11 cellular contexts compared by ENCODE assay signal in genomic region chr1:24351918-24352637, GRCh38. TPM values are rescaled to one million over a fixed set of nuclear protein-coding genes. Genes with fewer than 3 reads are reported as not detected.
DNase-seq lines count a peak whose midpoint lies in the region; ATAC-seq, FAIRE-seq and TF ChIP-seq lines count a peak whose summit lies in the region.
"Had no signal": no experiment of that assay in that cellular context is flagged by ENCODE, and none has a peak within 500 bp of the region (broad histone marks: within the 10 kb centered on the region; RNA-seq: fewer than 3 reads in every experiment).

No MANE protein-coding gene starts in this region.

- H3K27me3 Mint-ChIP-seq in activated T-helper 17 cell treated with anti-CD3 and anti-CD28 coated beads, Interleukin-2, amount 50 U/mL, for 72 hours = peaks cover 3% of the 10 kb centered on the region

- H3K36me3 Mint-ChIP-seq in activated T-helper 17 cell treated with anti-CD3 and anti-CD28 coated beads, Interleukin-2, amount 50 U/mL, for 72 hours (ENCODE audit: low read depth) = no peaks in the 10 kb centered on the region

- H3K9me3 Mint-ChIP-seq in activated T-helper 17 cell treated with anti-CD3 and anti-CD28 coated beads, Interleukin-2, amount 50 U/mL, for 72 hours = no peaks in the 10 kb centered on the region
- H3K9me3 Mint-ChIP-seq: dendritic cell treated with granulocyte-macrophage colony-stimulating factor and Interleukin-4, amounts not matched to agents 40 ng/mL and 50 ng/mL, for 4 days had no signal

- H3K79me2 ChIP-seq in HepG2 (ENCODE audit: insufficient read depth, low read length) = no peaks in the 10 kb centered on the region

- no peak overlapping the region for H2AFZ ChIP-seq in HepG2 (ENCODE audit: low read length)

- no peak overlapping the region for H3K9ac ChIP-seq in HepG2 (ENCODE audit: insufficient read depth, low read depth, low read length)

- TF ChIP-seq EP300 in stomach (IDR thresholded peaks at IDR 0.05) = no peak
- TF ChIP-seq EP300 in HepG2 (IDR thresholded peaks at IDR 0.05; ENCODE audit: low read depth in 2 of 2, low read length in 2 of 2) = no peak
- TF ChIP-seq EP300 in HepG2 (CRISPR knock-in tag; IDR thresholded peaks at IDR 0.05; ENCODE audit: borderline replicate concordance) = no peak
- no peak for TF ChIP-seq EP300 in sigmoid colon (IDR thresholded peaks at IDR 0.05)

- H3K4me1 Mint-ChIP-seq in activated T-helper 17 cell treated with anti-CD3 and anti-CD28 coated beads, Interleukin-2, amount 50 U/mL, for 72 hours = peaks cover 32% of the 10 kb centered on the region

- POLR2A ChIA-PET in HepG2 (lab: Yijun Ruan, JAX) = no interaction called here

- H3K9me3 ChIP-seq in stomach = no peaks in the 10 kb centered on the region
- H3K9me3 ChIP-seq in HepG2 (ENCODE audit: low read length) = no peaks in the 10 kb centered on the region
- no peaks in the 10 kb centered on the region for H3K9me3 ChIP-seq in sigmoid colon

- H3K4me3 ChIP-seq in GM12865 (ENCODE audit: low read depth, low read length) (no peak overlapping the region), stomach (no peak overlapping the region), HepG2 (replicated peaks in 1 of 3; ENCODE audit: insufficient read depth in 1 of 3, low read depth in 2 of 3, low read length in 3 of 3) (no peak overlapping the region), sigmoid colon (no peak overlapping the region)

- H3K27me3 ChIP-seq in stomach (no peaks in the 10 kb centered on the region), HepG2 (ENCODE audit: control insufficient read depth in 1 of 2, insufficient read depth in 2 of 2, low read length in 2 of 2) (peaks cover 0 to 18% of the 10 kb centered on the region in 2 experiments; a peak in 3 of 5 replicates), sigmoid colon (no peaks in the 10 kb centered on the region)

- BruUV-seq in HepG2 (replicated peaks; lab: Mats Ljungman, UMichigan) = no TSS peak

- no peak overlapping the region for H3K4me2 ChIP-seq in HepG2 (ENCODE audit: low read depth, low read length)

- 56 to 78% (median 68%) methylated on average over 7 of the region's 7 CpGs for WGBS in stomach, 5 donors
- 29% methylated on average over 7 of the region's 7 CpGs for WGBS in HepG2 (ENCODE audit: low lambda C conversion rate)
- WGBS in sigmoid colon, 2 donors = 83 to 85% methylated on average over 7 of the region's 7 CpGs

- H3K4me1 ChIP-seq in stomach (no peaks in the 10 kb centered on the region), HepG2 (ENCODE audit: insufficient read depth, low read length) (no peaks in the 10 kb centered on the region), sigmoid colon (no peaks in the 10 kb centered on the region)

- H3K27ac ChIP-seq in stomach = no peak overlapping the region
- no peak overlapping the region for H3K27ac ChIP-seq in HepG2 (ENCODE audit: extremely low read length, insufficient read depth, low read length)
- no peak overlapping the region for H3K27ac ChIP-seq in sigmoid colon

- TF ChIP-seq CTCF in GM12865 (IDR thresholded peaks at IDR 0.05; ENCODE audit: insufficient read depth, low read depth, low read length, missing control alignments) = no peak
- no peak for TF ChIP-seq CTCF in stomach (IDR thresholded peaks at IDR 0.05)
- TF ChIP-seq CTCF in HepG2 (CRISPR knock-in tag; IDR thresholded peaks at IDR 0.05) = no peak
- no peak for TF ChIP-seq CTCF in sigmoid colon (IDR thresholded peaks at IDR 0.05)

- ATAC-seq in activated T-helper 17 cell treated with anti-CD3 and anti-CD28 coated beads, Interleukin-2, amount 50 U/mL, for 72 hours (replicated peaks) = peak; percentile 79
- ATAC-seq in HepG2 = no peak

- no peak for TF ChIP-seq RAD21 in HepG2 (CRISPR knock-in tag; IDR thresholded peaks at IDR 0.05)

- peak; percentile 56 for DNase-seq in GM12865 (ENCODE audit: low read depth)
- peak; percentile 74 for DNase-seq in NCI-H2171 treated with DMSO at 0.1 percent for 48 hours (lab: John Stamatoyannopoulos, UW)
- DNase-seq in stimulated activated CD4-positive, alpha-beta T cell treated with anti-CD3 and anti-CD28 coated beads, Interleukin-15, amount 100 ng/mL, for 48 hours (ENCODE audit: low read depth in 2 of 2) = peak; percentile 58 to 71
- no peak for DNase-seq in NCI-H1436 treated with DMSO at 0.1 percent for 48 hours (lab: John Stamatoyannopoulos, UW)
- no peak for DNase-seq in stomach
- DNase-seq in HepG2 (ENCODE audit: low spot score) = no peak
- no peak for DNase-seq in sigmoid colon
- DNase-seq: NCI-H1092 treated with DMSO at 0.1 percent for 48 hours had no signal

- in situ Hi-C loops in HepG2 (cut with HindIII; ENCODE audit: extremely low pct_ligation_motif_present, low pct_unique_long_range_greater_than_20kb) = no loop called here

- FAIRE-seq in HepG2 (lab: Jason Lieb, UNC) = no peak
- FAIRE-seq: islet of Langerhans had no signal

- H3K4me3 Mint-ChIP-seq in activated T-helper 17 cell treated with anti-CD3 and anti-CD28 coated beads, Interleukin-2, amount 50 U/mL, for 72 hours = peak overlapping the region; percentile 62
- H3K4me3 Mint-ChIP-seq: dendritic cell treated with granulocyte-macrophage colony-stimulating factor and Interleukin-4, amounts not matched to agents 40 ng/mL and 50 ng/mL, for 4 days had no signal

- H3K27ac Mint-ChIP-seq in activated T-helper 17 cell treated with anti-CD3 and anti-CD28 coated beads, Interleukin-2, amount 50 U/mL, for 72 hours = peak overlapping the region; percentile 71
- H3K27ac Mint-ChIP-seq: dendritic cell treated with granulocyte-macrophage colony-stimulating factor and Interleukin-4, amounts not matched to agents 40 ng/mL and 50 ng/mL, for 4 days had no signal

- CTCF ChIA-PET in HepG2 (lab: Yijun Ruan, JAX; ENCODE audit: low intra/inter-chr PET ratio, low total read pairs) = no interaction called here

- peaks cover 0 to 2% (median 0%) of the 10 kb centered on the region in 4 donors for H3K36me3 ChIP-seq in stomach
- no peaks in the 10 kb centered on the region for H3K36me3 ChIP-seq in HepG2 (replicated peaks in 1 of 2; ENCODE audit: control insufficient read depth in 1 of 2, insufficient read depth in 2 of 2, low read length in 2 of 2)
- H3K36me3 ChIP-seq in sigmoid colon = peaks cover 0 to under 1% (median 0%) of the 10 kb centered on the region in 4 donors

- intact Hi-C loops in stomach (cut with DNase I; ENCODE audit: low total_unique reads) = no loop called here
- intact Hi-C loops in HepG2 (cut with micrococcal nuclease; ENCODE audit: unreplicated experiment) = no loop called here
- intact Hi-C loops in sigmoid colon (cut with DNase I) = no loop called here

- no peak for TF ChIP-seq POLR2A in stomach (IDR thresholded peaks at IDR 0.05)
- TF ChIP-seq POLR2A in HepG2 (IDR thresholded peaks at IDR 0.05; ENCODE audit: insufficient read depth in 1 of 2, low read depth in 2 of 2, low read length in 2 of 2) = no peak
- no peak for TF ChIP-seq POLR2A in sigmoid colon (IDR thresholded peaks at IDR 0.05)

- no peaks in the 10 kb centered on the region for H4K20me1 ChIP-seq in HepG2 (ENCODE audit: insufficient read depth, low read length)

TF ChIP-seq in HepG2, 621 proteins besides CTCF, POLR2A, EP300 and RAD21:
- TF ChIP-seq ZFP37 (CRISPR knock-in tag; IDR thresholded peaks at IDR 0.05; ENCODE audit: borderline replicate concordance) (no peak), FOXM1 (CRISPR knock-in tag; IDR thresholded peaks at IDR 0.05) (no peak), ZSCAN30 (CRISPR knock-in tag; IDR thresholded peaks at IDR 0.05) (no peak), ZNF292 (CRISPR knock-in tag; IDR thresholded peaks at IDR 0.05; ENCODE audit: borderline replicate concordance, low read depth) (no peak), ZNF335 (CRISPR knock-in tag; IDR thresholded peaks at IDR 0.05) (no peak), ZBTB7B (CRISPR knock-in tag; IDR thresholded peaks at IDR 0.05) (no peak)
- TF ChIP-seq, protein P1, sequence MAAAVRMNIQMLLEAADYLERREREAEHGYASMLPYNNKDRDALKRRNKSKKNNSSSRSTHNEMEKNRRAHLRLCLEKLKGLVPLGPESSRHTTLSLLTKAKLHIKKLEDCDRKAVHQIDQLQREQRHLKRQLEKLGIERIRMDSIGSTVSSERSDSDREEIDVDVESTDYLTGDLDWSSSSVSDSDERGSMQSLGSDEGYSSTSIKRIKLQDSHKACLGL (CRISPR knock-in tag; IDR thresholded peaks at IDR 0.05) = no peak
TF ChIP-seq in HepG2: peak in this region for 0.

RNA-seq across cellular contexts. Expression of gene GRHL3, which starts 32.9 kb away (rescaled TPM):
- total RNA-seq in activated T-helper 17 cell treated with anti-CD3 and anti-CD28 coated beads, Interleukin-2, amount 50 U/mL, for 72 hours = not detected
- under 1 TPM in 1 of 5 donors, not detected in 4; 0.73 TPM for total RNA-seq in stomach
- 10 to 100 TPM in 1 of 3 donors, under 1 TPM in 2; 0.19 to 13.9 (median 0.61) TPM for polyA plus RNA-seq in stomach
- not detected in 2 replicates for total RNA-seq in HepG2 (2016; rRNA removed; fragmentation: Illumina TruSeq; extraction: Trizol)
- total RNA-seq in HepG2 (2016; cell fraction: cytosol; rRNA removed; fragmentation: Illumina TruSeq; extraction: Trizol; ENCODE audit: low read depth) = not detected in 2 replicates
- not detected in 2 replicates for total RNA-seq in HepG2 (2016; cell fraction: insoluble cytoplasmic fraction; rRNA removed; fragmentation: Illumina TruSeq; extraction: Trizol)
- not detected in 2 replicates for total RNA-seq in HepG2 (2016; cell fraction: membrane; rRNA removed; fragmentation: Illumina TruSeq; extraction: Trizol)
- not detected in 2 replicates for total RNA-seq in HepG2 (2016; cell fraction: nucleus; rRNA removed; fragmentation: Illumina TruSeq; extraction: Trizol)
- polyA plus RNA-seq in HepG2 (2011; rRNA removed) = not detected in 2 replicates
- not detected in 2 replicates for polyA plus RNA-seq in HepG2 (2011; cell fraction: cytosol; rRNA removed)
- polyA plus RNA-seq in HepG2 (2011; cell fraction: nucleus; rRNA removed) = not detected in 2 replicates
- not detected in 2 replicates for polyA plus RNA-seq in HepG2 (2012)
- polyA plus RNA-seq in HepG2 (2016; cell fraction: cytosol; fragmentation: Illumina TruSeq; extraction: Trizol; ENCODE audit: low read depth) = not detected in 2 replicates
- polyA plus RNA-seq in HepG2 (2016; cell fraction: insoluble cytoplasmic fraction; fragmentation: Illumina TruSeq; extraction: Trizol; ENCODE audit: low read depth) = not detected in 2 replicates
- polyA plus RNA-seq in HepG2 (2016; cell fraction: membrane; fragmentation: Illumina TruSeq; extraction: Trizol; ENCODE audit: low read depth) = not detected in 2 replicates
- polyA plus RNA-seq in HepG2 (2016; cell fraction: nucleus; fragmentation: Illumina TruSeq; extraction: Trizol; ENCODE audit: insufficient read depth, low read depth) = 0.53 TPM in 1 of 2 replicates, not detected in the other
- not detected in 2 replicates for polyA minus RNA-seq in HepG2 (2011; rRNA and poly(A)+ RNA removed; ENCODE audit: low replicate concordance)
- polyA minus RNA-seq in HepG2 (2011; cell fraction: cytosol; rRNA and poly(A)+ RNA removed) = not detected in 2 replicates
- polyA minus RNA-seq in HepG2 (2011; cell fraction: nucleus; rRNA and poly(A)+ RNA removed) = not detected in 2 replicates
- total RNA-seq in sigmoid colon = not detected
- polyA plus RNA-seq in sigmoid colon = under 1 TPM in 2 of 3 donors, not detected in 1; 0.23 to 0.63 TPM

Comparison
In these comparisons a context has a peak if more than half of its experiments do, and no peak if none do; other contexts are left out.
1. DNase-seq: peak in GM12865 (single experiment), NCI-H2171 treated with DMSO at 0.1 percent for 48 hours (single experiment) and stimulated activated CD4-positive, alpha-beta T cell treated with anti-CD3 and anti-CD28 coated beads, Interleukin-15, amount 100 ng/mL, for 48 hours (2 of 2); none in NCI-H1436 treated with DMSO at 0.1 percent for 48 hours (single experiment), stomach (single experiment), HepG2 (single experiment) and sigmoid colon (single experiment).